ENCODE assay signal across 2 cellular contexts in the genomic region with DNA sequence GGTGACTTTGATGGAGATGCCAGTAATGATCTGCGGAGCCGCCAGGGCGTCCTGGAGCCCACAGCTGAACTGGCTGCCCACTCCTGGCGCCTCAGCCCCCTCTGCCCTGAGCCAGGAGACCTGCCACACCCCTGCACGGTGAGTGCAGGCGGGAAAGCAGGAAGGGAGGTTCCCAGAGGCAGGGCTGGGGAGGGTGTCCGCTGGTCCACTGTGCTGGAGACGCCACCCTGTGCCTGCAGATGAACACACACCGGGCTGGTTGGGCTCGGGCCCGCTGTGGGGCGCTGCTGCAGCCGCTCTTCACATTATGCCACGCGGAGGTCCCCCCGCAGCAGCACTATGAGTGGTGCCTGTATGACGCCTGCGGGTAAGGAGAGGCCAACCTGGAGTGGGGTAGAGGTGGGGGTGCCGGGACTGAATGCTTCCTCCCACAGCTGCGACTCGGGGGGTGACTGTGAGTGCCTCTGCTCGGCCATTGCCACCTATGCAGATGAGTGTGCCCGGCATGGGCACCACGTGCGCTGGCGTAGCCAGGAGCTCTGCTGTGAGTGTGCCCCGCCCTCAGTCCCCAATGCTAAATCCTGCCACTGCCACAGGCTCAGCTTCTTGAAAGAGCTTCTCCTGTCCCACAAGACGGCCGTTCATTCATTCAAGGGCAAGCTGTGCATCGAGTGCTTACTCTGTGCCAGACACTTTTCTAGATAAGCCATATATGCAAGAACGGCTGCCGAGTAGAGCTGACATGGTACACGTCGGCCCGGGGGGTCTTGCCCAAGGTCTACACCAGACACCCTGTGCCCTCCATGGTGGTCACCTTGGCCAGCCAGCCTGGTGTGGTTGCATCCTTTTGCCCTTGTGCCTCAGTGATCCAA.
A peak's percentile ranks its signal among the peaks of the same experiment; 100 is the strongest.
TF ChIP-seq lines count a peak whose summit lies in the region.

No MANE protein-coding gene starts in this region.

TF ChIP-seq in Ishikawa, 13 proteins besides CTCF, POLR2A, EP300 and RAD21 (continued from another document):
- TF ChIP-seq, protein P1, sequence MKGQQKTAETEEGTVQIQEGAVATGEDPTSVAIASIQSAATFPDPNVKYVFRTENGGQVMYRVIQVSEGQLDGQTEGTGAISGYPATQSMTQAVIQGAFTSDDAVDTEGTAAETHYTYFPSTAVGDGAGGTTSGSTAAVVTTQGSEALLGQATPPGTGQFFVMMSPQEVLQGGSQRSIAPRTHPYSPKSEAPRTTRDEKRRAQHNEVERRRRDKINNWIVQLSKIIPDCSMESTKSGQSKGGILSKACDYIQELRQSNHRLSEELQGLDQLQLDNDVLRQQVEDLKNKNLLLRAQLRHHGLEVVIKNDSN (IDR thresholded peaks at IDR 0.05): no peak
- no peak for TF ChIP-seq TEAD4 (IDR thresholded peaks at IDR 0.05)
- no peak for TF ChIP-seq YY1 (IDR thresholded peaks at IDR 0.05; ENCODE audit: low read depth)
- TF ChIP-seq TAF1 (IDR thresholded peaks at IDR 0.05; ENCODE audit: low read depth): no peak
- TF ChIP-seq TCF12 (IDR thresholded peaks at IDR 0.05; ENCODE audit: low read depth): no peak
- no peak for TF ChIP-seq CREB1 (IDR thresholded peaks at IDR 0.05; ENCODE audit: low read depth)
- TF ChIP-seq, protein P2, sequence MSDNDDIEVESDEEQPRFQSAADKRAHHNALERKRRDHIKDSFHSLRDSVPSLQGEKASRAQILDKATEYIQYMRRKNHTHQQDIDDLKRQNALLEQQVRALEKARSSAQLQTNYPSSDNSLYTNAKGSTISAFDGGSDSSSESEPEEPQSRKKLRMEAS (IDR thresholded peaks at IDR 0.05): no peak
- TF ChIP-seq EGR1 (IDR thresholded peaks at IDR 0.05): no peak
- TF ChIP-seq, protein P3, sequence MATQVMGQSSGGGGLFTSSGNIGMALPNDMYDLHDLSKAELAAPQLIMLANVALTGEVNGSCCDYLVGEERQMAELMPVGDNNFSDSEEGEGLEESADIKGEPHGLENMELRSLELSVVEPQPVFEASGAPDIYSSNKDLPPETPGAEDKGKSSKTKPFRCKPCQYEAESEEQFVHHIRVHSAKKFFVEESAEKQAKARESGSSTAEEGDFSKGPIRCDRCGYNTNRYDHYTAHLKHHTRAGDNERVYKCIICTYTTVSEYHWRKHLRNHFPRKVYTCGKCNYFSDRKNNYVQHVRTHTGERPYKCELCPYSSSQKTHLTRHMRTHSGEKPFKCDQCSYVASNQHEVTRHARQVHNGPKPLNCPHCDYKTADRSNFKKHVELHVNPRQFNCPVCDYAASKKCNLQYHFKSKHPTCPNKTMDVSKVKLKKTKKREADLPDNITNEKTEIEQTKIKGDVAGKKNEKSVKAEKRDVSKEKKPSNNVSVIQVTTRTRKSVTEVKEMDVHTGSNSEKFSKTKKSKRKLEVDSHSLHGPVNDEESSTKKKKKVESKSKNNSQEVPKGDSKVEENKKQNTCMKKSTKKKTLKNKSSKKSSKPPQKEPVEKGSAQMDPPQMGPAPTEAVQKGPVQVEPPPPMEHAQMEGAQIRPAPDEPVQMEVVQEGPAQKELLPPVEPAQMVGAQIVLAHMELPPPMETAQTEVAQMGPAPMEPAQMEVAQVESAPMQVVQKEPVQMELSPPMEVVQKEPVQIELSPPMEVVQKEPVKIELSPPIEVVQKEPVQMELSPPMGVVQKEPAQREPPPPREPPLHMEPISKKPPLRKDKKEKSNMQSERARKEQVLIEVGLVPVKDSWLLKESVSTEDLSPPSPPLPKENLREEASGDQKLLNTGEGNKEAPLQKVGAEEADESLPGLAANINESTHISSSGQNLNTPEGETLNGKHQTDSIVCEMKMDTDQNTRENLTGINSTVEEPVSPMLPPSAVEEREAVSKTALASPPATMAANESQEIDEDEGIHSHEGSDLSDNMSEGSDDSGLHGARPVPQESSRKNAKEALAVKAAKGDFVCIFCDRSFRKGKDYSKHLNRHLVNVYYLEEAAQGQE (IDR thresholded peaks at IDR 0.05; ENCODE audit: low read depth): no peak
- no peak for TF ChIP-seq NFIC (IDR thresholded peaks at IDR 0.05)

TF ChIP-seq in HepG2, 621 proteins besides CTCF, POLR2A, EP300 and RAD21:
- no peak for TF ChIP-seq GRHL1 (CRISPR knock-in tag; conservative IDR thresholded peaks at IDR 0.05)
- peak; percentile 49; the same call in 1 of the 2 replicates for TF ChIP-seq ZSCAN25 (CRISPR knock-in tag; IDR thresholded peaks at IDR 0.05)
- TF ChIP-seq CREBL2 (CRISPR knock-in tag; IDR thresholded peaks at IDR 0.05; ENCODE audit: borderline replicate concordance): no peak
